ENCODE assay signal across 11 cellular contexts in genomic region chr3:127141921-127142730, GRCh38. TPM values are rescaled to one million over a fixed set of nuclear protein-coding genes. Genes with fewer than 3 reads are reported as not detected.
DNase-seq lines count a peak whose midpoint lies in the region; ATAC-seq and TF ChIP-seq lines count a peak whose summit lies in the region.
"Had no signal": no experiment of that assay in that cellular context is flagged by ENCODE, and none has a peak within 500 bp of the region (broad histone marks: within the 10 kb centered on the region; RNA-seq: fewer than 3 reads in every experiment).

No MANE protein-coding gene starts in this region.

- DNase-seq in NCI-H1105 (lab: John Stamatoyannopoulos, UW) (peak; percentile 98), NCI-H526 treated with DMSO at 0.1 percent for 48 hours (lab: John Stamatoyannopoulos, UW) (peak; percentile 82), foreskin keratinocyte (peak; percentile 32 to 39), upper lobe of left lung (peak; percentile 47 to 81)
- DNase-seq in stimulated activated CD8-positive, alpha-beta memory T cell treated with anti-CD3 and anti-CD28 coated beads, Interleukin-4, amount 100 ng/mL, for 48 hours, result no peak
- DNase-seq: activated CD4-positive, alpha-beta T cell treated with anti-CD3 and anti-CD28 coated beads for 36 hours; retina had no signal

- no peaks in the 10 kb centered on the region for H3K9me3 ChIP-seq in upper lobe of left lung

- no peak for TF ChIP-seq CTCF in foreskin keratinocyte (conservative IDR thresholded peaks at IDR 0.05)
- TF ChIP-seq CTCF in upper lobe of left lung (IDR thresholded peaks at IDR 0.05), result no peak

- ATAC-seq in foreskin keratinocyte (peak; percentile 60), upper lobe of left lung (ENCODE audit: low FRiP score in 2 of 2) (no peak), HG03432 (IDR thresholded peaks at IDR 0.05; ENCODE audit: unreplicated experiment) (no peak), GM21423 (IDR thresholded peaks at IDR 0.05; ENCODE audit: unreplicated experiment) (no peak)
- ATAC-seq: activated CD4-positive, alpha-beta T cell treated with anti-CD3 and anti-CD28 coated beads for 36 hours; activated naive CD4-positive, alpha-beta T cell treated with anti-CD3 and anti-CD28 coated beads, Interleukin-2, amount 50 U/mL, for 72 hours; Panc1 had no signal

- no peaks in the 10 kb centered on the region for H3K36me3 ChIP-seq in upper lobe of left lung

- no peak overlapping the region for H3K27ac ChIP-seq in foreskin keratinocyte
- no peak overlapping the region for H3K27ac ChIP-seq in upper lobe of left lung

- no peak overlapping the region for H3K4me3 ChIP-seq in upper lobe of left lung

- 38 to 51% methylated on average over 11 to 19 of the region's 19 CpGs for WGBS in upper lobe of left lung, 2 donors

- TF ChIP-seq POLR2A in upper lobe of left lung (IDR thresholded peaks at IDR 0.05), result no peak

- H3K4me1 ChIP-seq in foreskin keratinocyte (no peaks in the 10 kb centered on the region), upper lobe of left lung (peaks cover 0 to 17% (median 4%) of the 10 kb centered on the region in 4 donors)

- H3K27me3 ChIP-seq in foreskin keratinocyte, result peaks cover 30% of the 10 kb centered on the region
- no peaks in the 10 kb centered on the region for H3K27me3 ChIP-seq in upper lobe of left lung

- TF ChIP-seq EP300 in upper lobe of left lung (IDR thresholded peaks at IDR 0.05), result no peak

RNA-seq across cellular contexts. Expression of gene PRR23E, which starts 50.8 kb away (rescaled TPM):
- total RNA-seq in foreskin keratinocyte (not detected in 2 replicates), upper lobe of left lung (not detected)
- polyA plus RNA-seq in foreskin keratinocyte, result not detected in 2 replicates
- total RNA-seq: activated CD4-positive, alpha-beta T cell treated with anti-CD3 and anti-CD28 coated beads for 36 hours; activated naive CD4-positive, alpha-beta T cell treated with anti-CD3 and anti-CD28 coated beads, Interleukin-2, amount 50 U/mL, for 72 hours had no signal
